In genomic region chr9:137078701-137079400, GRCh38 we compare ENCODE assay signal across 9 cellular contexts. TPM values are rescaled to one million over a fixed set of nuclear protein-coding genes. Genes with fewer than 3 reads are reported as not detected.
DNase-seq lines count a peak whose midpoint lies in the region; ATAC-seq and TF ChIP-seq lines count a peak whose summit lies in the region.
"Had no signal": no experiment of that assay in that cellular context is flagged by ENCODE, and none has a peak within 500 bp of the region (broad histone marks: within the 10 kb centered on the region; RNA-seq: fewer than 3 reads in every experiment).

No MANE protein-coding gene starts in this region.

- H2AFZ ChIP-seq in OCI-LY3 (ENCODE audit: low read depth, low read length) = no peak overlapping the region

- no peak for TF ChIP-seq CTCF in OCI-LY3 (IDR thresholded peaks at IDR 0.05; ENCODE audit: low read depth, low read length)
- no peak for TF ChIP-seq CTCF in fibroblast of mammary gland (conservative IDR thresholded peaks at IDR 0.05; ENCODE audit: control insufficient read depth, insufficient read depth, low read depth, low read length)
- TF ChIP-seq CTCF in retinal pigment epithelial cell (conservative IDR thresholded peaks at IDR 0.05; ENCODE audit: low read depth, low read length) = no peak

- peak overlapping the region; percentile 85 for H3K4me2 ChIP-seq in OCI-LY3 (ENCODE audit: low read length)

- peak overlapping the region; percentile 89 for H3K4me3 ChIP-seq in OCI-LY3 (ENCODE audit: low read length)
- H3K4me3 ChIP-seq in fibroblast of mammary gland (ENCODE audit: control insufficient read depth, low read depth, low read length) = peak overlapping the region; percentile 63
- peak overlapping the region; percentile 64 for H3K4me3 ChIP-seq in retinal pigment epithelial cell (ENCODE audit: low read length)

- no peak overlapping the region for H3K27ac ChIP-seq in OCI-LY3 (ENCODE audit: low read length)

- H3K36me3 ChIP-seq in OCI-LY3 (replicated peaks; ENCODE audit: low read depth, low read length) = peaks cover 39% of the 10 kb centered on the region

- DNase-seq in DMS53 (lab: John Stamatoyannopoulos, UW) = peak; percentile 90
- no peak for DNase-seq in fibroblast of mammary gland (ENCODE audit: low read depth)
- no peak for DNase-seq in retinal pigment epithelial cell (ENCODE audit: low read depth)
- DNase-seq in Ammon's horn (ENCODE audit: low spot score) = no peak
- DNase-seq in NCI-H2196 (lab: John Stamatoyannopoulos, UW; ENCODE audit: unreplicated experiment) = no peak
- no peak for DNase-seq in epidermal melanocyte (ENCODE audit: insufficient read length, low spot score)

- H3K9me3 ChIP-seq in OCI-LY3 (ENCODE audit: insufficient read depth, low read length) = no peaks in the 10 kb centered on the region

- H3K4me1 ChIP-seq in OCI-LY3 (ENCODE audit: low read length) = peaks cover 23% of the 10 kb centered on the region

- H3K27me3 ChIP-seq in OCI-LY3 (ENCODE audit: low read depth, low read length) = no peaks in the 10 kb centered on the region

- H3K79me2 ChIP-seq in OCI-LY3 (ENCODE audit: low read length) = peaks cover 10% of the 10 kb centered on the region

- ATAC-seq in esophagus mucosa = no peak

- no peak overlapping the region for H3K9ac ChIP-seq in OCI-LY3 (ENCODE audit: low read length)

- peaks cover 30% of the 10 kb centered on the region for H4K20me1 ChIP-seq in OCI-LY3 (ENCODE audit: insufficient read depth, low read length)

RNA-seq across cellular contexts. Expression of gene UAP1L1, which starts 1.5 kb away (rescaled TPM):
- 4.9 TPM for total RNA-seq in esophagus mucosa

RNA-seq across cellular contexts. Expression of gene MAN1B1, which starts 7.9 kb away (rescaled TPM):
- total RNA-seq in esophagus mucosa = 46.2 TPM

RNA-seq across cellular contexts. Expression of gene SAPCD2, which starts 8.5 kb away (rescaled TPM):
- 13.8 TPM for total RNA-seq in esophagus mucosa

RNA-seq across cellular contexts. Expression of gene ENTPD2, which starts 25.0 kb away (rescaled TPM):
- 2.9 TPM for total RNA-seq in esophagus mucosa
- total RNA-seq: RPMI7951 had no signal

RNA-seq across cellular contexts. Expression of gene NPDC1, which starts 32.9 kb away (rescaled TPM):
- total RNA-seq in esophagus mucosa = 26.6 TPM
